Comparison of ENCODE assay signal across 12 cellular contexts in the genomic region with DNA sequence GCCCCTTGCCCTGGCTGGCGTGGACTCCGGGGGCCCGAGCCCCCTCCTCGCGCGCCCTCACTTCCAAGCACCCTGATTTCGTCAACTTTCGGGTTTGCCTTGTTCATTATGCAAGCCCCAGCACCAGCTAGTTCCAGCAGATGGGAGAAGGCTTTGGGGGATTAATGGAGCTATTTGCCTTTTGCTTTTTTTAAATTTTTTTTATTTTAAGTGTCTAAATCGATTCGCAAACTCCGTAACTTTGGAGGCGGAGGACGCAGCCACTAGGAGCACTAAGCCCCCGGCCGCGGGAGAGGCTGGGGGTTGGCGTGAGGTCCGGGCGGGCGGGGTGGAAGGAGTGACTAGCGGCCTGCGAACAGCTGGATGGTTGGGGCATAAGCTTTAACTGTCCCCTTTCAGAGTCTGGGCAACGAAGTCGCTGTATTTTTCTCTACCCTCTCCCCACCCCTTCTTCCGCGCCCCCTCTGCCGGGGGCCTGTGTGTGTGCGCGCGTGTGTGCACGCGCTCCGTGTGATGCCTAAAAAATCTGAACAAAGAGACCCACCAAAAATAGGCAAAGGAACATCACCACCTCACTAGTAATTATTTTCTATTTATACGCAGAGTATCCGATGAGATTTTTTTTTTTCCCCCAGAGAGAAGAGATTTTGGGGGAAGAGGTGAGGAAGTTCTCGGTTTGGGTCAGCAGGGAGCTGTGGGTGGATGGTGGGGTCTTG. TPM values are rescaled to one million over a fixed set of nuclear protein-coding genes. Genes with fewer than 3 reads are reported as not detected.
DNase-seq lines count a peak whose midpoint lies in the region; ATAC-seq, FAIRE-seq and TF ChIP-seq lines count a peak whose summit lies in the region.
"Had no signal": no experiment of that assay in that cellular context is flagged by ENCODE, and none has a peak within 500 bp of the region (broad histone marks: within the 10 kb centered on the region; RNA-seq: fewer than 3 reads in every experiment).

No MANE protein-coding gene starts in this region.

- peaks cover 16 to 44% of the 10 kb centered on the region in 2 experiments for H3K27me3 ChIP-seq in K562 (ENCODE audit: control insufficient read depth in 2 of 2, insufficient read depth in 2 of 2, low read length in 2 of 2)

- peaks cover 0 to 16% of the 10 kb centered on the region in 2 experiments; a peak in 2 of 5 replicates for H3K4me1 ChIP-seq in K562 (replicated peaks in 1 of 2; ENCODE audit: control insufficient read depth in 2 of 2, insufficient read depth in 2 of 2, low read length in 2 of 2)
- H3K4me1 ChIP-seq: psoas muscle had no signal

- intact Hi-C loops in K562 (cut with micrococcal nuclease) = no loop called here

- H3K27me3 Mint-ChIP-seq in activated naive CD4-positive, alpha-beta T cell treated with anti-CD3 and anti-CD28 coated beads, Interleukin-2, amount 10 ng/mL, durations not matched to agents 7 days and 5 days = peaks cover 96% of the 10 kb centered on the region

- no peaks in the 10 kb centered on the region for H3K36me3 Mint-ChIP-seq in activated naive CD4-positive, alpha-beta T cell treated with anti-CD3 and anti-CD28 coated beads, Interleukin-2, amount 10 ng/mL, durations not matched to agents 7 days and 5 days

- no TSS peak for BruUV-seq in K562 (replicated peaks; lab: Mats Ljungman, UMichigan)

- H3K9me3 ChIP-seq in K562 (replicated peaks; ENCODE audit: control insufficient read depth, insufficient read depth, low read depth, low read length) (no peaks in the 10 kb centered on the region), iPS-18c (ENCODE audit: control insufficient read depth, insufficient read depth, low read length) (no peaks in the 10 kb centered on the region)
- H3K9me3 ChIP-seq: psoas muscle had no signal

- H4K20me1 ChIP-seq in K562 (replicated peaks; ENCODE audit: control insufficient read depth, insufficient read depth, low read length) = no peaks in the 10 kb centered on the region; the same call in 1 of the 2 replicates

- no peaks in the 10 kb centered on the region for H3K79me2 ChIP-seq in K562 (ENCODE audit: control insufficient read depth, insufficient read depth, low read length)

- H3K4me3 ChIP-seq in K562 (no peak overlapping the region), iPS-18c (ENCODE audit: insufficient read depth, low read depth, low read length) (peak overlapping the region; percentile 73), skeletal muscle cell (ENCODE audit: low read depth, low read length) (peak overlapping the region; percentile 56)
- H3K4me3 ChIP-seq: lung, psoas muscle had no signal

- no peak overlapping the region for H3K27ac Mint-ChIP-seq in activated naive CD4-positive, alpha-beta T cell treated with anti-CD3 and anti-CD28 coated beads, Interleukin-2, amount 10 ng/mL, durations not matched to agents 7 days and 5 days

- POLR2A ChIA-PET in K562 (lab: Yijun Ruan, JAX) = interaction anchor here (0.6 kb wide), 1 partner anchor 525 kb away, joined by 3 read pairs; no protein-coding TSS in a partner anchor

- in situ Hi-C loops in K562 (cut with MboI) = no loop called here
- in situ Hi-C loops in ACHN (cut with HindIII; ENCODE audit: low pct_ligation_motif_present, low pct_unique_long_range_greater_than_20kb, low sequenced_read_pairs) = no loop called here

- peak; percentile 70 for DNase-seq in NCI-H82 (lab: John Stamatoyannopoulos, UW)
- no peak for DNase-seq in NCI-H82 treated with DMSO at 0.1 percent for 48 hours (lab: John Stamatoyannopoulos, UW; ENCODE audit: unreplicated experiment)
- DNase-seq in K562 (ENCODE audit: extremely low read depth in 1 of 4, low spot score in 3 of 4) = no peak
- no peak for DNase-seq in skeletal muscle cell (ENCODE audit: low read depth)
- no peak for DNase-seq in cerebellar cortex (ENCODE audit: low spot score)
- no peak for DNase-seq in activated naive CD4-positive, alpha-beta T cell treated with anti-CD3 and anti-CD28 coated beads, Interleukin-2, amount 10 ng/mL, durations not matched to agents 7 days and 5 days
- DNase-seq in ACHN = no peak
- DNase-seq: cerebellar nuclear complex, psoas muscle, SHP77 treated with DMSO at 0.1 percent for 48 hours had no signal

- ATAC-seq in K562 = no peak
- ATAC-seq: psoas muscle had no signal

- no peak for TF ChIP-seq POLR2A in K562 (conservative IDR thresholded peaks at IDR 0.05)

- no peak for TF ChIP-seq CTCF in K562 (IDR thresholded peaks at IDR 0.05 in 2 of 3, conservative IDR thresholded peaks at IDR 0.05 in 1 of 3; ENCODE audit: insufficient read depth in 2 of 3, low read depth in 1 of 3, low read length in 3 of 3)

- no peaks in the 10 kb centered on the region for H3K36me3 ChIP-seq in K562 (ENCODE audit: control insufficient read depth, insufficient read depth, low read length)

- H3K9me3 Mint-ChIP-seq in activated naive CD4-positive, alpha-beta T cell treated with anti-CD3 and anti-CD28 coated beads, Interleukin-2, amount 10 ng/mL, durations not matched to agents 7 days and 5 days = no peaks in the 10 kb centered on the region

- TF ChIP-seq EP300 in K562 (IDR thresholded peaks at IDR 0.05; ENCODE audit: low read length) = no peak

- no peak overlapping the region for H3K4me3 Mint-ChIP-seq in activated naive CD4-positive, alpha-beta T cell treated with anti-CD3 and anti-CD28 coated beads, Interleukin-2, amount 10 ng/mL, durations not matched to agents 7 days and 5 days

- H2AFZ ChIP-seq in K562 (ENCODE audit: low read depth, low read length) = no peak overlapping the region

- peaks cover 2% of the 10 kb centered on the region for H3K9me1 ChIP-seq in K562 (ENCODE audit: control insufficient read depth, insufficient read depth, low read length)

- H3K4me2 ChIP-seq in K562 (ENCODE audit: insufficient read depth, low read length) = no peak overlapping the region

- H3K4me1 Mint-ChIP-seq in activated naive CD4-positive, alpha-beta T cell treated with anti-CD3 and anti-CD28 coated beads, Interleukin-2, amount 10 ng/mL, durations not matched to agents 7 days and 5 days = peaks cover 3% of the 10 kb centered on the region

- FAIRE-seq in K562 (lab: Jason Lieb, UNC) = no peak

- CTCF ChIA-PET in K562 (lab: Yijun Ruan, JAX; ENCODE audit: low intra/inter-chr PET ratio) = no interaction called here
- CTCF ChIA-PET in activated naive CD4-positive, alpha-beta T cell treated with anti-CD3 and anti-CD28 coated beads, Interleukin-2, amount 10 ng/mL, durations not matched to agents 7 days and 5 days (lab: Charles Lee) = no interaction called here

- H3K9ac ChIP-seq in K562 (ENCODE audit: insufficient read depth in 1 of 2, low read depth in 2 of 2, low read length in 2 of 2) = no peak overlapping the region

- TF ChIP-seq RAD21 in K562 (CRISPR knock-in tag; conservative IDR thresholded peaks at IDR 0.05 in 1 of 2, IDR thresholded peaks at IDR 0.05 in 1 of 2) = no peak

- no peak overlapping the region for H3K27ac ChIP-seq in K562 (ENCODE audit: extremely low read depth, low read depth, low read length)
- H3K27ac ChIP-seq: psoas muscle had no signal

- 10% methylated on average over 31 of the region's 36 CpGs for WGBS in K562 (ENCODE audit: insufficient coverage, low coverage, missing lambda C conversion rate)

TF ChIP-seq in K562, 482 proteins besides CTCF, POLR2A, EP300 and RAD21:
- TF ChIP-seq, protein P1, sequence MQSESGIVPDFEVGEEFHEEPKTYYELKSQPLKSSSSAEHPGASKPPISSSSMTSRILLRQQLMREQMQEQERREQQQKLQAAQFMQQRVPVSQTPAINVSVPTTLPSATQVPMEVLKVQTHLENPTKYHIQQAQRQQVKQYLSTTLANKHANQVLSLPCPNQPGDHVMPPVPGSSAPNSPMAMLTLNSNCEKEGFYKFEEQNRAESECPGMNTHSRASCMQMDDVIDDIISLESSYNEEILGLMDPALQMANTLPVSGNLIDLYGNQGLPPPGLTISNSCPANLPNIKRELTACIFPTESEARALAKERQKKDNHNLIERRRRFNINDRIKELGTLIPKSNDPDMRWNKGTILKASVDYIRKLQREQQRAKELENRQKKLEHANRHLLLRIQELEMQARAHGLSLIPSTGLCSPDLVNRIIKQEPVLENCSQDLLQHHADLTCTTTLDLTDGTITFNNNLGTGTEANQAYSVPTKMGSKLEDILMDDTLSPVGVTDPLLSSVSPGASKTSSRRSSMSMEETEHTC (IDR thresholded peaks at IDR 0.05) = no peak
- TF ChIP-seq SNRNP70 (optimal IDR thresholded peaks at IDR 0.05; ENCODE audit: low read depth, low read length) = no peak
- TF ChIP-seq GATAD2A (IDR thresholded peaks at IDR 0.05) = no peak
- no peak for TF ChIP-seq RBM39 (optimal IDR thresholded peaks at IDR 0.05; ENCODE audit: low read depth, low read length)
- no peak for TF ChIP-seq BDP1 (IDR thresholded peaks at IDR 0.05; ENCODE audit: insufficient read depth, insufficient read length)
- TF ChIP-seq ZKSCAN1 (IDR thresholded peaks at IDR 0.05; ENCODE audit: low read depth, low read length) = no peak
- TF ChIP-seq NR4A1 (CRISPR knock-in tag; IDR thresholded peaks at IDR 0.05) = no peak
- TF ChIP-seq NR4A1 (tag; IDR thresholded peaks at IDR 0.05) = no peak
- peak; percentile 30 for TF ChIP-seq HNRNPLL (IDR thresholded peaks at IDR 0.05; ENCODE audit: low read depth, low read length, poor library complexity, severe bottlenecking)
- no peak for TF ChIP-seq PML (IDR thresholded peaks at IDR 0.05; ENCODE audit: low read length)

RNA-seq across cellular contexts. Expression of a gene that starts 2.1 kb away (rescaled TPM):
- 0.46 and 0.77 TPM in 2 replicates for total RNA-seq in K562 (2011; cell fraction: chromatin; rRNA removed; ENCODE audit: low replicate concordance)
- total RNA-seq in K562 (2011; cell fraction: nucleolus; rRNA removed) = 0.26 and 0.33 TPM in 2 replicates
- 0.66 and 0.92 TPM in 2 replicates for total RNA-seq in K562 (2011; cell fraction: nucleoplasm; rRNA removed)
- total RNA-seq in K562 (2014; rRNA removed) = not detected in 2 replicates
- under 0.01 TPM in 1 of 2 replicates, not detected in the other for total RNA-seq in K562 (2014; rRNA removed; fragmentation: Illumina TruSeq; extraction: Trizol)
- total RNA-seq in K562 (2015; rRNA removed; fragmentation: Illumina TruSeq; extraction: Trizol) = not detected in 2 replicates
- 0.16 TPM in 1 of 2 replicates, not detected in the other for total RNA-seq in K562 (2021)
- polyA plus RNA-seq in K562 (2011; rRNA removed) = 0.01 and 0.03 TPM in 2 replicates
- not detected in 2 replicates for polyA plus RNA-seq in K562 (2011; cell fraction: cytosol; rRNA removed)
- 0.08 and 0.14 TPM in 2 replicates for polyA plus RNA-seq in K562 (2011; cell fraction: nucleus; rRNA removed)
- 0.01 TPM in 2 replicates for polyA plus RNA-seq in K562 (2012)
- not detected in 2 replicates for polyA plus RNA-seq in K562 (2014; fragmentation: Illumina TruSeq; extraction: Trizol)
- not detected for polyA plus RNA-seq in K562 (2014; fragmentation: Nextera tagmentation; extraction: Ambion mirVana)
- polyA plus RNA-seq in K562 (2014; rRNA removed) = not detected in 2 replicates
- 0.21 TPM in 2 replicates for polyA minus RNA-seq in K562 (2011; rRNA and poly(A)+ RNA removed)
- not detected in 2 replicates for polyA minus RNA-seq in K562 (2011; cell fraction: cytosol; rRNA and poly(A)+ RNA removed)
- polyA minus RNA-seq in K562 (2011; cell fraction: nucleus; rRNA and poly(A)+ RNA removed) = 0.27 and 0.56 TPM in 2 replicates
